ENCODE assay signal across 8 cellular contexts in genomic region chr9:91193658-91194391, GRCh38.
DNase-seq lines count a peak whose midpoint lies in the region; ATAC-seq, FAIRE-seq and TF ChIP-seq lines count a peak whose summit lies in the region.

No MANE protein-coding gene starts in this region.

- H3K4me3 Mint-ChIP-seq in astrocyte (ENCODE audit: unreplicated experiment), result peak overlapping the region; percentile 77

- H4K20me1 ChIP-seq in KMS-11 (ENCODE audit: insufficient read depth), result no peaks in the 10 kb centered on the region
- H4K20me1 ChIP-seq in astrocyte (ENCODE audit: insufficient read depth, low read length), result no peaks in the 10 kb centered on the region

- H3K36me3 ChIP-seq in KMS-11 (ENCODE audit: insufficient read depth) (no peaks in the 10 kb centered on the region), astrocyte (ENCODE audit: insufficient read depth, low read length) (no peaks in the 10 kb centered on the region), aorta (ENCODE audit: control insufficient read depth in 1 of 2, insufficient read depth in 2 of 2, low read length in 1 of 2) (no peaks in the 10 kb centered on the region)

- FAIRE-seq in astrocyte (lab: Jason Lieb, UNC), result no peak

- H3K27ac Mint-ChIP-seq in astrocyte (ENCODE audit: unreplicated experiment), result peak overlapping the region; percentile 97

- 6 to 7% methylated on average over 52 of the region's 52 CpGs for WGBS in aorta, 2 donors

- H3K9ac ChIP-seq in KMS-11 (peak overlapping the region; percentile 96), astrocyte (ENCODE audit: low read length) (peak overlapping the region; percentile 98)

- H3K4me2 ChIP-seq in KMS-11 (peak overlapping the region; percentile 97), astrocyte (ENCODE audit: low read length) (peak overlapping the region; percentile 94)

- peak; percentile 65 for DNase-seq in DMS153 treated with DMSO at 0.1 percent for 48 hours (lab: John Stamatoyannopoulos, UW; ENCODE audit: unreplicated experiment)
- peak; percentile 14 for DNase-seq in T-helper 22 cell (ENCODE audit: low read depth)
- DNase-seq in astrocyte (ENCODE audit: low read depth), result peak; percentile 92
- DNase-seq in hippocampal formation (lab: John Stamatoyannopoulos, UW), result peak; percentile 35 to 46
- peak; percentile 92 for DNase-seq in retina
- peak; percentile 94 to 95 for DNase-seq in aorta

- H3K27ac ChIP-seq in KMS-11 (peak overlapping the region; percentile 99), astrocyte (ENCODE audit: low read depth, low read length) (peak overlapping the region; percentile 100), aorta (ENCODE audit: low read depth in 1 of 2, low read length in 2 of 2) (peak overlapping the region; percentile 92 to 99)

- peaks cover 21% of the 10 kb centered on the region for H3K4me1 Mint-ChIP-seq in astrocyte (ENCODE audit: low read depth, unreplicated experiment)

- H3K9me3 ChIP-seq in astrocyte (ENCODE audit: insufficient read depth, low read depth, low read length) (no peaks in the 10 kb centered on the region), aorta (ENCODE audit: control insufficient read depth, low read length) (no peaks in the 10 kb centered on the region)

- H3K4me3 ChIP-seq in KMS-11 (IDR thresholded peaks at IDR 0.05; ENCODE audit: insufficient read depth, low read depth, low read length) (no peak overlapping the region), astrocyte (ENCODE audit: insufficient read depth, low read depth, low read length) (peak overlapping the region; percentile 52), aorta (ENCODE audit: low read length in 2 of 2) (no peak overlapping the region)

- 0 out of 2 replicates have a peak, but pooled peaks cover 6% of the 10 kb centered on the region for H3K79me2 ChIP-seq in KMS-11 (ENCODE audit: insufficient read depth, low read depth)
- no peaks in the 10 kb centered on the region for H3K79me2 ChIP-seq in astrocyte (ENCODE audit: insufficient read depth, low read length)

- intact Hi-C loops in aorta (cut with DNase I), result loop anchor here (1.0 to 10.0 kb wide), 10 partner anchors 77 to 1189 kb away; partner anchors contain the start of genes NFIL3 (in 2 of the 2) and AUH (in 1 of the 2)

- TF ChIP-seq CTCF in KMS-11 (conservative IDR thresholded peaks at IDR 0.05; ENCODE audit: low read depth, low read length), result no peak
- no peak for TF ChIP-seq CTCF in astrocyte (IDR thresholded peaks at IDR 0.05; ENCODE audit: insufficient read depth, low read depth, low read length)

- H3K27me3 Mint-ChIP-seq in astrocyte (ENCODE audit: low read depth, unreplicated experiment), result peaks cover 6% of the 10 kb centered on the region

- H3K27me3 ChIP-seq in KMS-11 (ENCODE audit: insufficient read depth, low read depth) (no peaks in the 10 kb centered on the region), astrocyte (ENCODE audit: insufficient read depth, low read length) (no peaks in the 10 kb centered on the region), aorta (ENCODE audit: control insufficient read depth in 1 of 2, insufficient read depth in 2 of 2, low read length in 1 of 2) (no peaks in the 10 kb centered on the region)

- H3K9me3 Mint-ChIP-seq in astrocyte (ENCODE audit: unreplicated experiment), result no peaks in the 10 kb centered on the region

- peak; percentile 70 for ATAC-seq in GM21529 (IDR thresholded peaks at IDR 0.05; ENCODE audit: unreplicated experiment)
- peak; percentile 83 for ATAC-seq in aorta (ENCODE audit: low FRiP score)

- H2AFZ ChIP-seq in KMS-11 (ENCODE audit: low read depth) (peak overlapping the region; percentile 43), astrocyte (ENCODE audit: low read depth, low read length) (peak overlapping the region; percentile 76)

- H3K4me1 ChIP-seq in KMS-11 (ENCODE audit: low read depth, poor library complexity, severe bottlenecking) (peaks cover 59% of the 10 kb centered on the region), astrocyte (ENCODE audit: insufficient read depth, low read length) (peaks cover 25% of the 10 kb centered on the region), aorta (ENCODE audit: control insufficient read depth in 1 of 2, insufficient read depth in 2 of 2, low read length in 2 of 2) (no peaks in the 10 kb centered on the region)

- H3K36me3 Mint-ChIP-seq in astrocyte (ENCODE audit: low read depth, unreplicated experiment), result peaks cover 2% of the 10 kb centered on the region

Comparison
In these comparisons a context has a peak if more than half of its experiments do, and no peak if none do; other contexts are left out.
1. DNase-seq: peak in every context shown above with its lines; median percentile 94 in aorta; 92 in astrocyte; 92 in retina; 65 in DMS153 treated with DMSO at 0.1 percent for 48 hours; 40 in hippocampal formation; 14 in T-helper 22 cell.